Comparison of ENCODE assay signal across 11 cellular contexts in genomic region chr11:14906614-14907392, GRCh38. TPM values are rescaled to one million over a fixed set of nuclear protein-coding genes. Genes with fewer than 3 reads are reported as not detected.
DNase-seq lines count a peak whose midpoint lies in the region; ATAC-seq and TF ChIP-seq lines count a peak whose summit lies in the region.
"Had no signal": no experiment of that assay in that cellular context is flagged by ENCODE, and none has a peak within 500 bp of the region (broad histone marks: within the 10 kb centered on the region; RNA-seq: fewer than 3 reads in every experiment).

No MANE protein-coding gene starts in this region.

- H3K4me3 ChIP-seq in CD4-positive, alpha-beta memory T cell (ENCODE audit: low read length in 2 of 2), result no peak overlapping the region
- H3K4me3 ChIP-seq in SK-N-MC, result no peak overlapping the region
- no peak overlapping the region for H3K4me3 ChIP-seq in lower lobe of right lung
- H3K4me3 ChIP-seq: cardiac muscle cell, tibial artery had no signal

- TF ChIP-seq CTCF in glutamatergic neuron (IDR thresholded peaks at IDR 0.05; ENCODE audit: partially characterized antibody, unreplicated experiment) (no peak), lower lobe of right lung (IDR thresholded peaks at IDR 0.05) (no peak)

- no peaks in the 10 kb centered on the region for H3K36me3 ChIP-seq in CD4-positive, alpha-beta memory T cell (ENCODE audit: insufficient read depth, low read length)
- H3K36me3 ChIP-seq in SK-N-MC (ENCODE audit: insufficient read depth, low read length) (no peaks in the 10 kb centered on the region), lower lobe of right lung (no peaks in the 10 kb centered on the region)
- H3K36me3 ChIP-seq: cardiac muscle cell, tibial artery had no signal

- ATAC-seq in GM18517 (IDR thresholded peaks at IDR 0.05; ENCODE audit: unreplicated experiment) (no peak), lower lobe of right lung (no peak)

- DNase-seq in T-helper 2 cell treated with Interferon-gamma antibody and Interleukin-4, amounts not matched to agents 5 μg/mL and 100 μg/mL, for 36 hours (ENCODE audit: low spot score), result no peak
- DNase-seq in T-helper 2 cell (no peak), SK-N-MC (ENCODE audit: low read depth, low spot score) (no peak), glutamatergic neuron (no peak), globus pallidus (ENCODE audit: low spot score) (no peak), lower lobe of right lung (no peak)
- no peak for DNase-seq in CD4-positive, alpha-beta memory T cell
- DNase-seq: GOT3 had no signal

- no peaks in the 10 kb centered on the region for H3K27me3 Mint-ChIP-seq in T-helper 2 cell treated with Interferon-gamma antibody and Interleukin-4, amounts not matched to agents 5 μg/mL and 100 μg/mL, for 36 hours (ENCODE audit: low read depth)
- H3K27me3 Mint-ChIP-seq in CD4-positive, alpha-beta memory T cell, result no peaks in the 10 kb centered on the region
- peaks cover 10% of the 10 kb centered on the region for H3K27me3 Mint-ChIP-seq in glutamatergic neuron (ENCODE audit: unreplicated experiment)

- H3K27ac Mint-ChIP-seq in T-helper 2 cell treated with Interferon-gamma antibody and Interleukin-4, amounts not matched to agents 5 μg/mL and 100 μg/mL, for 36 hours, result peak overlapping the region; percentile 62
- H3K27ac Mint-ChIP-seq in CD4-positive, alpha-beta memory T cell, result peak overlapping the region; percentile 53 to 96 (median 92)
- H3K27ac Mint-ChIP-seq in glutamatergic neuron (ENCODE audit: unreplicated experiment), result no peak overlapping the region

- H3K36me3 Mint-ChIP-seq in T-helper 2 cell treated with Interferon-gamma antibody and Interleukin-4, amounts not matched to agents 5 μg/mL and 100 μg/mL, for 36 hours (ENCODE audit: low read depth), result no peaks in the 10 kb centered on the region
- peaks cover 0 to 6% of the 10 kb centered on the region in 2 donors for H3K36me3 Mint-ChIP-seq in CD4-positive, alpha-beta memory T cell
- no peaks in the 10 kb centered on the region for H3K36me3 Mint-ChIP-seq in glutamatergic neuron (ENCODE audit: unreplicated experiment)

- intact Hi-C loops in CD4-positive, alpha-beta memory T cell (cut with micrococcal nuclease), result loop anchor here (1.0 to 2.0 kb wide), 6 partner anchors 263 to 1130 kb away; partner anchors contain the start of gene COPB1
- intact Hi-C loops in lower lobe of right lung (cut with DNase I), result loop anchor here (10.0 kb wide), 2 partner anchors 112 to 372 kb away; no protein-coding TSS in a partner anchor

- peak overlapping the region; percentile 89 for H3K4me3 Mint-ChIP-seq in T-helper 2 cell treated with Interferon-gamma antibody and Interleukin-4, amounts not matched to agents 5 μg/mL and 100 μg/mL, for 36 hours
- peak overlapping the region; percentile 55 to 96 (median 68) for H3K4me3 Mint-ChIP-seq in CD4-positive, alpha-beta memory T cell
- H3K4me3 Mint-ChIP-seq in glutamatergic neuron (ENCODE audit: unreplicated experiment), result peak overlapping the region; percentile 96

- H3K9me3 ChIP-seq in CD4-positive, alpha-beta memory T cell (ENCODE audit: control insufficient read depth in 1 of 2, low read length in 2 of 2), result no peaks in the 10 kb centered on the region
- H3K9me3 ChIP-seq in SK-N-MC (ENCODE audit: low read depth, low read length) (no peaks in the 10 kb centered on the region), lower lobe of right lung (no peaks in the 10 kb centered on the region)
- H3K9me3 ChIP-seq: tibial artery had no signal

- peaks cover 43% of the 10 kb centered on the region for H3K4me1 Mint-ChIP-seq in T-helper 2 cell treated with Interferon-gamma antibody and Interleukin-4, amounts not matched to agents 5 μg/mL and 100 μg/mL, for 36 hours (ENCODE audit: low read depth)
- H3K4me1 Mint-ChIP-seq in CD4-positive, alpha-beta memory T cell, result peaks cover 22 to 50% (median 34%) of the 10 kb centered on the region in 4 donors
- peaks cover 4% of the 10 kb centered on the region for H3K4me1 Mint-ChIP-seq in glutamatergic neuron (ENCODE audit: low read depth, unreplicated experiment)

- no peak overlapping the region for H3K27ac ChIP-seq in CD4-positive, alpha-beta memory T cell (ENCODE audit: low read depth, low read length)
- peak overlapping the region; percentile 61 for H3K27ac ChIP-seq in SK-N-MC
- H3K27ac ChIP-seq in lower lobe of right lung, result no peak overlapping the region
- H3K27ac ChIP-seq: cardiac muscle cell, tibial artery had no signal

- POLR2A ChIA-PET in CD4-positive, alpha-beta memory T cell (lab: Charles Lee; ENCODE audit: partially characterized antibody), result interaction anchor here (0.9 to 4.1 kb wide), 10 partner anchors 9 to 407 kb away, joined by 3 to 39 read pairs (median 8); partner anchors contain the start of genes COPB1, CYP2R1 and PSMA1

- no peaks in the 10 kb centered on the region for H3K9me3 Mint-ChIP-seq in T-helper 2 cell treated with Interferon-gamma antibody and Interleukin-4, amounts not matched to agents 5 μg/mL and 100 μg/mL, for 36 hours
- no peaks in the 10 kb centered on the region for H3K9me3 Mint-ChIP-seq in CD4-positive, alpha-beta memory T cell
- H3K9me3 Mint-ChIP-seq in glutamatergic neuron (ENCODE audit: unreplicated experiment), result peaks cover 8% of the 10 kb centered on the region

- H3K9ac ChIP-seq in SK-N-MC (ENCODE audit: insufficient read length), result no peak overlapping the region

- CTCF ChIA-PET in CD4-positive, alpha-beta memory T cell (lab: Charles Lee; ENCODE audit: partially characterized antibody), result interaction anchor here (0.8 to 7.9 kb wide), 70 partner anchors 9 to 1135 kb away, joined by 3 to 202 read pairs (median 8); partner anchors contain the start of genes CALCB, CYP2R1, PDE3B and PSMA1

- H3K4me1 ChIP-seq in CD4-positive, alpha-beta memory T cell (ENCODE audit: insufficient read depth, low read length), result peaks cover 29% of the 10 kb centered on the region
- peaks cover 11% of the 10 kb centered on the region for H3K4me1 ChIP-seq in lower lobe of right lung

- no peaks in the 10 kb centered on the region for H3K27me3 ChIP-seq in CD4-positive, alpha-beta memory T cell (ENCODE audit: insufficient read depth, low read length)
- H3K27me3 ChIP-seq in lower lobe of right lung (ENCODE audit: low read depth), result no peaks in the 10 kb centered on the region

RNA-seq across cellular contexts. Expression of gene CYP2R1, which starts 14.8 kb away (rescaled TPM):
- total RNA-seq in CD4-positive, alpha-beta memory T cell, result 10 to 100 TPM; 12.1 to 14.7 TPM
- 10 to 100 TPM; 10.0 to 15.2 TPM for polyA plus RNA-seq in CD4-positive, alpha-beta memory T cell
- 23.5 TPM for total RNA-seq in glutamatergic neuron (ENCODE audit: unreplicated experiment)
- 12.3 TPM for total RNA-seq in lower lobe of right lung
